Comparison of ENCODE assay signal across 8 cellular contexts in the genomic region with DNA sequence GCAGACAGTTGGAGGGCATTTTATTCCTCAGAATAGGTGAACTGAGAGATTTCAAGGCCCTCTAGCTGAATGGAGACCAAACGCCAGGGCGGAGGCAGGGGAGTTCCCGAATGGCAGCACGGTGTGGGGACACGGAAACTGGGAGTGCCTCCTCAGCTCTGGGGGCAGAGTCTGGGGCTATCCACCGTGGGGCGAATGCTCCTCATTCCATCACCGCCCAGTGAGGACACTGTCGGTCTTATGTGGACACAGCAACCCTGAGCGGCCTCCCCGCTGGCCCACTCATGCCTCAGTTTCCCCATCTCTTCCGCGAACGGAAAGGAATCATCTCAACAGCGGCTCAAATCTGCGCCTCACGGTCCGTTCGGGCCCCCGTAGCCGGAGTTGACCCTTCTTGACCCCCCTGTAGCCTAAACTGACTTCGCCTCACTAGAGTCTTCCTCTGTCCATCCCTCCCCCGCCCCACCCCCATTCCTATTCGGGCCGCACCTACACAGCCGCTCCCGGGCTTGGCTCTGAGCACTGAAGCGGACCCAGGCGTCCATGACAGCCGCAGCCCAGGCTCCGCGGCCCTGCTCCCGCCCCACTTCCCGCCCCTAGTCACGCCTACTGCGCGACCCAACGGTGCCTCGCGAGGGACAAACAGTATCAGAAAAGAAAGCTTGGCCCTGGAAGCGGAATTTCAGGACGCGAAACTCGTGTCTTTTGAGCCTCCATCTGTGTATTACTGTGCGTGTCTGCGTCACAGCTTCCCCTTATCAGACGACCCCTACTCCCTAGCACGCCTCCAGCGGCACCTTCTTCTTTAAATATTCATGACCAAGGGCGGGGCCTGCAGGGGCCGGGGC. TPM values are rescaled to one million over a fixed set of nuclear protein-coding genes. Genes with fewer than 3 reads are reported as not detected.
DNase-seq lines count a peak whose midpoint lies in the region; ATAC-seq and TF ChIP-seq lines count a peak whose summit lies in the region.

A gene with protein sequence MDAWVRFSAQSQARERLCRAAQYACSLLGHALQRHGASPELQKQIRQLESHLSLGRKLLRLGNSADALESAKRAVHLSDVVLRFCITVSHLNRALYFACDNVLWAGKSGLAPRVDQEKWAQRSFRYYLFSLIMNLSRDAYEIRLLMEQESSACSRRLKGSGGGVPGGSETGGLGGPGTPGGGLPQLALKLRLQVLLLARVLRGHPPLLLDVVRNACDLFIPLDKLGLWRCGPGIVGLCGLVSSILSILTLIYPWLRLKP (minus strand): TSS at position 574 of the 848 bp plus-strand sequence. CDS start 29 bp downstream, at position 545.

- peak; percentile 69 for ATAC-seq in GM21619 (IDR thresholded peaks at IDR 0.05; ENCODE audit: unreplicated experiment)

- TF ChIP-seq EP300 in Ishikawa (IDR thresholded peaks at IDR 0.05; ENCODE audit: borderline replicate concordance), result no peak

- DNase-seq in DMS 273 treated with DMSO at 0.1 percent for 48 hours (lab: John Stamatoyannopoulos, UW), result peak; percentile 71
- peak; percentile 66 for DNase-seq in OCI-M2 (lab: John Stamatoyannopoulos, UW; ENCODE audit: unreplicated experiment)
- peak; percentile 88 for DNase-seq in activated T-cell treated with anti-CD3 and anti-CD28 coated beads for 24 hours (ENCODE audit: low read depth)
- DNase-seq in epithelial cell of prostate (ENCODE audit: low read depth, low spot score), result peak; percentile 65
- DNase-seq in mucosa of gallbladder (ENCODE audit: low spot score), result peak; percentile 92
- peak; percentile 77 to 82 for DNase-seq in stimulated activated CD8-positive, alpha-beta memory T cell treated with anti-CD3 and anti-CD28 coated beads, Interleukin-4, amount 100 ng/mL, for 4 hours (ENCODE audit: low read depth in 2 of 2, low spot score in 1 of 2)

- H3K27ac ChIP-seq in epithelial cell of prostate, result peak within 1 kb of the TSS; percentile 82

- no peak for TF ChIP-seq RAD21 in Ishikawa (IDR thresholded peaks at IDR 0.05; ENCODE audit: low read depth)

TF ChIP-seq in Ishikawa, 13 proteins besides CTCF, POLR2A, EP300 and RAD21:
- TF ChIP-seq CREB1 (IDR thresholded peaks at IDR 0.05; ENCODE audit: low read depth) (peak; percentile 29; the same call in 1 of the 2 replicates), TAF1 (IDR thresholded peaks at IDR 0.05; ENCODE audit: low read depth) (peak; percentile 94), TEAD4 (IDR thresholded peaks at IDR 0.05) (0 out of 2 replicates have a peak, but pooled peaks have one; percentile 4), ZBTB7A (IDR thresholded peaks at IDR 0.05; ENCODE audit: low read depth) (no peak; the same call in 1 of the 2 replicates), YY1 (IDR thresholded peaks at IDR 0.05; ENCODE audit: low read depth) (peak; percentile 88), TCF12 (IDR thresholded peaks at IDR 0.05; ENCODE audit: low read depth) (peak; percentile 58; the same call in 1 of the 2 replicates), EGR1 (IDR thresholded peaks at IDR 0.05) (no peak), NFIC (IDR thresholded peaks at IDR 0.05) (no peak)
- TF ChIP-seq, protein P1, sequence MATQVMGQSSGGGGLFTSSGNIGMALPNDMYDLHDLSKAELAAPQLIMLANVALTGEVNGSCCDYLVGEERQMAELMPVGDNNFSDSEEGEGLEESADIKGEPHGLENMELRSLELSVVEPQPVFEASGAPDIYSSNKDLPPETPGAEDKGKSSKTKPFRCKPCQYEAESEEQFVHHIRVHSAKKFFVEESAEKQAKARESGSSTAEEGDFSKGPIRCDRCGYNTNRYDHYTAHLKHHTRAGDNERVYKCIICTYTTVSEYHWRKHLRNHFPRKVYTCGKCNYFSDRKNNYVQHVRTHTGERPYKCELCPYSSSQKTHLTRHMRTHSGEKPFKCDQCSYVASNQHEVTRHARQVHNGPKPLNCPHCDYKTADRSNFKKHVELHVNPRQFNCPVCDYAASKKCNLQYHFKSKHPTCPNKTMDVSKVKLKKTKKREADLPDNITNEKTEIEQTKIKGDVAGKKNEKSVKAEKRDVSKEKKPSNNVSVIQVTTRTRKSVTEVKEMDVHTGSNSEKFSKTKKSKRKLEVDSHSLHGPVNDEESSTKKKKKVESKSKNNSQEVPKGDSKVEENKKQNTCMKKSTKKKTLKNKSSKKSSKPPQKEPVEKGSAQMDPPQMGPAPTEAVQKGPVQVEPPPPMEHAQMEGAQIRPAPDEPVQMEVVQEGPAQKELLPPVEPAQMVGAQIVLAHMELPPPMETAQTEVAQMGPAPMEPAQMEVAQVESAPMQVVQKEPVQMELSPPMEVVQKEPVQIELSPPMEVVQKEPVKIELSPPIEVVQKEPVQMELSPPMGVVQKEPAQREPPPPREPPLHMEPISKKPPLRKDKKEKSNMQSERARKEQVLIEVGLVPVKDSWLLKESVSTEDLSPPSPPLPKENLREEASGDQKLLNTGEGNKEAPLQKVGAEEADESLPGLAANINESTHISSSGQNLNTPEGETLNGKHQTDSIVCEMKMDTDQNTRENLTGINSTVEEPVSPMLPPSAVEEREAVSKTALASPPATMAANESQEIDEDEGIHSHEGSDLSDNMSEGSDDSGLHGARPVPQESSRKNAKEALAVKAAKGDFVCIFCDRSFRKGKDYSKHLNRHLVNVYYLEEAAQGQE (IDR thresholded peaks at IDR 0.05; ENCODE audit: low read depth), result no peak
- TF ChIP-seq, protein P2, sequence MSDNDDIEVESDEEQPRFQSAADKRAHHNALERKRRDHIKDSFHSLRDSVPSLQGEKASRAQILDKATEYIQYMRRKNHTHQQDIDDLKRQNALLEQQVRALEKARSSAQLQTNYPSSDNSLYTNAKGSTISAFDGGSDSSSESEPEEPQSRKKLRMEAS (IDR thresholded peaks at IDR 0.05), result peak; percentile 67; the same call in 1 of the 2 replicates
- TF ChIP-seq, protein P3, sequence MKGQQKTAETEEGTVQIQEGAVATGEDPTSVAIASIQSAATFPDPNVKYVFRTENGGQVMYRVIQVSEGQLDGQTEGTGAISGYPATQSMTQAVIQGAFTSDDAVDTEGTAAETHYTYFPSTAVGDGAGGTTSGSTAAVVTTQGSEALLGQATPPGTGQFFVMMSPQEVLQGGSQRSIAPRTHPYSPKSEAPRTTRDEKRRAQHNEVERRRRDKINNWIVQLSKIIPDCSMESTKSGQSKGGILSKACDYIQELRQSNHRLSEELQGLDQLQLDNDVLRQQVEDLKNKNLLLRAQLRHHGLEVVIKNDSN (IDR thresholded peaks at IDR 0.05), result no peak
TF ChIP-seq in Ishikawa: peak in this region for 6.

RNA-seq across cellular contexts. Expression of the gene that starts here (rescaled TPM):
- 35.1 TPM for total RNA-seq in mucosa of gallbladder

Comparison
In these comparisons a context has a peak if more than half of its experiments do, and no peak if none do; other contexts are left out.
1. Peak in every context shown above with its lines: DNase-seq, ATAC-seq and H3K27ac ChIP-seq.